ENCODE assay signal across 9 cellular contexts in the genomic region with DNA sequence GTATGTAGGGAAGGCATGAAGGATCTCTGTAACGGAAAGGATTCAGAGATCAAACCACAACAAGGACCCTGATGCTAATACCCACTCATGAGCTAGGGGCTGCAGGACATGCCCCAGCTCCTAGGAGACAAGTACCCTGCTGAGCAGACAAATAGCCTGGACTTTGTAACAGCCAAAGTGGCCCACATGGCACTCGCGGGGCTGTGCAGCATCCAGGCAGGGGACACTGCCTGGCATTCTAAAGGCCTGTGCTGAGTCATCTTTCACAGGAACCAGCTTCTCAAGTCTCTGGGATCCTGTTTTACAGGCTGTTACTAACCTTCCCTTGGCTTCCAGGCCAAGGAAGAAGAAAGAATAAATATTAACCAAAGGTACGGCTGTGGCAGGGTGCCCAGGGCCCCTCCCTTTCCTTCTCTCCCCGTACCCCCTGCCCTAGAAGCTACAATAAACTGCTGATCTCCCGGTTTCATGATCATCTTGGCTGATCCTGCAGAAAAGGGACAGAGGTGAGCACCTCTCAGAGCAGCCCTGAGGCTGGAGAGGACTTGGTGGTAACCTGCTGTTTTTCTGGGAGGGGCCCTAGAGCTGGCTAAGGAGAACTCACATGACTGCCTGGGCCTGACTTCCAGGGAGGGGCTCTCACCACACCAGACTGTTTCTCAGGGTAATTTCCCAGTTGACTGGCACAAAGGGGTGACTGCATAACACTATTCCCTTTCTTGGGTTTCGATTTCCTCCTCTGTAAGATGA. TPM values are rescaled to one million over a fixed set of nuclear protein-coding genes. Genes with fewer than 3 reads are reported as not detected.
A peak's percentile ranks its signal among the peaks of the same experiment; 100 is the strongest.
DNase-seq lines count a peak whose midpoint lies in the region; ATAC-seq and TF ChIP-seq lines count a peak whose summit lies in the region.
"Had no signal": no experiment of that assay in that cellular context is flagged by ENCODE, and none has a peak within 500 bp of the region (broad histone marks: within the 10 kb centered on the region; RNA-seq: fewer than 3 reads in every experiment).

No MANE protein-coding gene starts in this region.

- H3K4me3 ChIP-seq in MG63 (no peak overlapping the region), body of pancreas (no peak overlapping the region), thymus (ENCODE audit: low read length) (no peak overlapping the region), OCI-LY7 (ENCODE audit: low read depth, low read length, poor library complexity, severe bottlenecking) (no peak overlapping the region)

- WGBS in body of pancreas, 2 donors, result 21 to 24% methylated on average over 6 to 7 of the region's 7 CpGs
- 40% methylated on average over 7 of the region's 7 CpGs for whole genome bisulfite sequencing in thymus

- peaks cover 18% of the 10 kb centered on the region for H3K4me1 ChIP-seq in body of pancreas
- no peaks in the 10 kb centered on the region for H3K4me1 ChIP-seq in thymus (ENCODE audit: control insufficient read depth, insufficient read depth, low read length)
- H3K4me1 ChIP-seq in OCI-LY7 (ENCODE audit: insufficient read depth, low read length, poor library complexity, severe bottlenecking), result peaks cover 8% of the 10 kb centered on the region

- POLR2A ChIA-PET in OCI-LY7 (lab: Charles Lee), result interaction anchor here (0.6 to 1.0 kb wide), 2 partner anchors 94 to 135 kb away, joined by 3 read pairs; no protein-coding TSS in a partner anchor

- H4K20me1 ChIP-seq in OCI-LY7 (ENCODE audit: insufficient read depth, low read length), result no peaks in the 10 kb centered on the region

- H3K9me2 ChIP-seq in OCI-LY7 (ENCODE audit: insufficient read depth, low read length), result no peaks in the 10 kb centered on the region

- ATAC-seq in body of pancreas, result peak; percentile 85
- no peak for ATAC-seq in GM18873 (IDR thresholded peaks at IDR 0.05; ENCODE audit: low FRiP score, unreplicated experiment)

- H3K27ac ChIP-seq in body of pancreas (peak overlapping the region; percentile 29 to 84 (median 68)), thymus (ENCODE audit: low read depth) (peak overlapping the region; percentile 46), OCI-LY7 (ENCODE audit: low read depth, low read length, poor library complexity, severe bottlenecking) (no peak overlapping the region)

- TF ChIP-seq CTCF in body of pancreas (IDR thresholded peaks at IDR 0.05), result no peak
- no peak for TF ChIP-seq CTCF in OCI-LY7 (conservative IDR thresholded peaks at IDR 0.05; ENCODE audit: low read length)

- H3K27me3 ChIP-seq in MG63 (no peaks in the 10 kb centered on the region; the same call in 1 of the 2 replicates), body of pancreas (no peaks in the 10 kb centered on the region), thymus (ENCODE audit: control insufficient read depth, insufficient read depth) (no peaks in the 10 kb centered on the region)

- peak; percentile 99 for DNase-seq in Caki2 (ENCODE audit: low read depth)
- DNase-seq in MG63, result peak; percentile 30
- DNase-seq in body of pancreas, result peak; percentile 72 to 83 (median 80)
- DNase-seq in kidney tubule cell (ENCODE audit: low spot score), result peak; percentile 97
- no peak for DNase-seq in OCI-LY7 (ENCODE audit: low spot score)
- no peak for DNase-seq in activated effector memory CD4-positive, alpha-beta T cell treated with anti-CD3 and anti-CD28 coated beads, Interleukin-2, amount 50 U/mL, for 16 hours

- no TSS peak for BruUV-seq in OCI-LY7 (replicated peaks; lab: Mats Ljungman, UMichigan)

- in situ Hi-C loops in Caki2 (cut with HindIII; ENCODE audit: low pct_unique_long_range_greater_than_20kb, low sequenced_read_pairs), result no loop called here

- TF ChIP-seq POLR2A in body of pancreas (IDR thresholded peaks at IDR 0.05), result peak in 1 of 3 donors; percentile 15

- CTCF ChIA-PET in OCI-LY7 (lab: Charles Lee; ENCODE audit: unreplicated experiment), result no interaction called here

- H3K4me2 ChIP-seq in OCI-LY7 (ENCODE audit: low read length), result no peak overlapping the region

- H3K36me3 ChIP-seq in MG63 (no peaks in the 10 kb centered on the region), body of pancreas (replicated peaks in 1 of 2; ENCODE audit: insufficient read depth in 1 of 2, low read depth in 2 of 2) (no peaks in the 10 kb centered on the region), thymus (ENCODE audit: control insufficient read depth, insufficient read depth) (no peaks in the 10 kb centered on the region), OCI-LY7 (ENCODE audit: insufficient read depth, low read length) (no peaks in the 10 kb centered on the region)

- no peaks in the 10 kb centered on the region for H3K9me3 ChIP-seq in MG63
- H3K9me3 ChIP-seq in body of pancreas, result no peaks in the 10 kb centered on the region
- no peaks in the 10 kb centered on the region for H3K9me3 ChIP-seq in thymus (ENCODE audit: control insufficient read depth)
- no peaks in the 10 kb centered on the region for H3K9me3 ChIP-seq in OCI-LY7 (ENCODE audit: low read length)

- intact Hi-C loops in body of pancreas (cut with DNase I) (loop anchor here (5.0 to 10.0 kb wide), 2 partner anchors 324 to 407 kb away; a partner anchor contains a TSS), OCI-LY7 (cut with micrococcal nuclease; ENCODE audit: unreplicated experiment) (loop anchor here (5.0 kb wide), 2 partner anchors 49 to 404 kb away; a partner anchor contains a TSS)

- H3K79me2 ChIP-seq in OCI-LY7 (ENCODE audit: insufficient read depth, low read depth, low read length), result no peaks in the 10 kb centered on the region

- no peak overlapping the region for H2AFZ ChIP-seq in OCI-LY7 (ENCODE audit: low read length)

RNA-seq across cellular contexts. Expression of a gene that starts 4.2 kb away (rescaled TPM):
- not detected in 2 replicates for total RNA-seq in Caki2 (2014; rRNA removed; shearing (Covaris generic); ENCODE audit: low replicate concordance)
- total RNA-seq in MG63 (2014; rRNA removed; shearing (Covaris generic); ENCODE audit: low replicate concordance), result 0.03 TPM in 1 of 2 replicates, not detected in the other
- total RNA-seq in body of pancreas (not detected), OCI-LY7 (2022) (not detected in 2 replicates)
- polyA plus RNA-seq in thymus, result 0.02 TPM
- not detected in 2 replicates for total RNA-seq in OCI-LY7 (2014; rRNA removed; shearing (Covaris generic))
- total RNA-seq: glomerular endothelial cell had no signal

RNA-seq across cellular contexts. Expression of a gene that starts 35.5 kb away (rescaled TPM):
- not detected in 2 replicates for total RNA-seq in Caki2 (2014; rRNA removed; shearing (Covaris generic); ENCODE audit: low replicate concordance)
- not detected in 2 replicates for total RNA-seq in MG63 (2014; rRNA removed; shearing (Covaris generic); ENCODE audit: low replicate concordance)
- total RNA-seq in body of pancreas, result 1 to 10 TPM; 2.3 to 4.7 TPM
- polyA plus RNA-seq in thymus, result 0.98 TPM
- not detected in 2 replicates for total RNA-seq in OCI-LY7 (2014; rRNA removed; shearing (Covaris generic))
- not detected in 2 replicates for total RNA-seq in OCI-LY7 (2022)

RNA-seq across cellular contexts. Expression of a gene that starts 48.4 kb away (rescaled TPM):
- 24.6 and 30.0 TPM in 2 replicates for total RNA-seq in Caki2 (2014; rRNA removed; shearing (Covaris generic); ENCODE audit: low replicate concordance)
- 9.9 and 23.5 TPM in 2 replicates for total RNA-seq in MG63 (2014; rRNA removed; shearing (Covaris generic); ENCODE audit: low replicate concordance)
- 10 to 100 TPM; 32.0 to 43.1 TPM for total RNA-seq in body of pancreas
- 85.2 TPM for polyA plus RNA-seq in thymus
- 72.0 and 73.5 TPM in 2 replicates for total RNA-seq in OCI-LY7 (2014; rRNA removed; shearing (Covaris generic))
- 87.3 and 118 TPM in 2 replicates for total RNA-seq in OCI-LY7 (2022)

Comparison
In these comparisons a context has a peak if more than half of its experiments do, and no peak if none do; other contexts are left out.
1. DNase-seq: peak in Caki2 (single experiment), MG63 (single experiment), body of pancreas (4 of 4) and kidney tubule cell (single experiment); none in OCI-LY7 (single experiment) and activated effector memory CD4-positive, alpha-beta T cell treated with anti-CD3 and anti-CD28 coated beads, Interleukin-2, amount 50 U/mL, for 16 hours (single experiment).